18 cellular contexts compared by ENCODE assay signal in genomic region chr12:69015017-69015416, GRCh38.
A peak's percentile ranks its signal among the peaks of the same experiment; 100 is the strongest.
DNase-seq lines count a peak whose midpoint lies in the region.
"Had no signal": no experiment of that assay in that cellular context is flagged by ENCODE, and none has a peak within 500 bp of the region (broad histone marks: within the 10 kb centered on the region; RNA-seq: fewer than 3 reads in every experiment).

No MANE protein-coding gene starts in this region.

- no peaks in the 10 kb centered on the region for H3K9me3 ChIP-seq in trophoblast cell (ENCODE audit: insufficient read depth, low read depth, low read length)
- H3K9me3 ChIP-seq: A549, Caco-2 had no signal

- H3K14ac ChIP-seq in trophoblast cell (ENCODE audit: low read length): no peak overlapping the region

- H2BK12ac ChIP-seq in trophoblast cell (ENCODE audit: low read length): no peak overlapping the region

- CTCF ChIA-PET in activated CD4-positive, alpha-beta T cell treated with anti-CD3 and anti-CD28 coated beads, Interleukin-2, amount 10 ng/mL, durations not matched to agents 7 days and 5 days (lab: Charles Lee): interaction anchor here (1.3 kb wide), 1 partner anchor 13 kb away, joined by 3 read pairs; no protein-coding TSS in a partner anchor

- H3K18ac ChIP-seq in trophoblast cell (ENCODE audit: low read length): no peak overlapping the region

- H3K27ac Mint-ChIP-seq in activated CD4-positive, alpha-beta T cell treated with anti-CD3 and anti-CD28 coated beads, Interleukin-2, amount 10 ng/mL, durations not matched to agents 7 days and 5 days: no peak overlapping the region
- H3K27ac Mint-ChIP-seq: B cell; CD4-positive, alpha-beta T cell; CD8-positive, alpha-beta T cell had no signal

- peak; percentile 52 for DNase-seq in ELF-1 (ENCODE audit: low read depth, low spot score)
- peak; percentile 72 for DNase-seq in islet precursor cell
- peak in 1 of 2 donors; percentile 44 for DNase-seq in trophoblast cell
- no peak for DNase-seq in activated CD4-positive, alpha-beta T cell treated with anti-CD3 and anti-CD28 coated beads, Interleukin-2, amount 10 ng/mL, durations not matched to agents 7 days and 5 days
- DNase-seq in amniotic stem cell (lab: John Stamatoyannopoulos, UW): no peak
- DNase-seq: AML-193; Caco-2; Calu3; CD4-positive, alpha-beta T cell; CD8-positive, alpha-beta T cell; DMS79 treated with DMSO at 0.1 percent for 48 hours; GDM1 had no signal

- no peak overlapping the region for H3K9ac ChIP-seq in trophoblast cell (ENCODE audit: low read length)
- H3K9ac ChIP-seq: BLaER1 treated with 17β-estradiol and CSF1 and Interleukin-3, amounts not matched to agents 10 nM and 100 nM had no signal

- no peak overlapping the region for H3K23ac ChIP-seq in trophoblast cell (ENCODE audit: low read length)

- no peak overlapping the region for H2AFZ ChIP-seq in trophoblast cell (ENCODE audit: insufficient read depth, low read length, poor library complexity)

- H3K27me3 ChIP-seq in trophoblast cell (ENCODE audit: insufficient read depth, low read length): no peaks in the 10 kb centered on the region
- H3K27me3 ChIP-seq: BLaER1 treated with 17β-estradiol and CSF1 and Interleukin-3, amounts not matched to agents 10 nM and 100 nM had no signal

- no CpG with 5 or more reads among the region's 2 CpGs for WGBS in trophoblast cell (ENCODE audit: extremely low coverage, insufficient coverage, insufficient read length)

- H3K4me1 Mint-ChIP-seq in activated CD4-positive, alpha-beta T cell treated with anti-CD3 and anti-CD28 coated beads, Interleukin-2, amount 10 ng/mL, durations not matched to agents 7 days and 5 days: no peaks in the 10 kb centered on the region
- H3K4me1 Mint-ChIP-seq: B cell had no signal

- H3K9me3 Mint-ChIP-seq in activated CD4-positive, alpha-beta T cell treated with anti-CD3 and anti-CD28 coated beads, Interleukin-2, amount 10 ng/mL, durations not matched to agents 7 days and 5 days: no peaks in the 10 kb centered on the region
- H3K9me3 Mint-ChIP-seq: CD4-positive, alpha-beta T cell; CD8-positive, alpha-beta T cell had no signal

- H3K79me2 ChIP-seq in trophoblast cell (ENCODE audit: control insufficient read depth, insufficient read depth, low read length, poor library complexity): no peaks in the 10 kb centered on the region

- no peak overlapping the region for H3K4ac ChIP-seq in trophoblast cell (ENCODE audit: low read depth, low read length)

- no peak overlapping the region for H3K4me3 ChIP-seq in trophoblast cell (ENCODE audit: low read depth, low read length)
- H3K4me3 ChIP-seq: A549; BLaER1 treated with 17β-estradiol and CSF1 and Interleukin-3, amounts not matched to agents 10 nM and 100 nM; GM12878 had no signal

- H4K91ac ChIP-seq in trophoblast cell (ENCODE audit: low read depth, low read length): no peak overlapping the region

- no peak overlapping the region for H2AK5ac ChIP-seq in trophoblast cell (ENCODE audit: low read length)

- H3K4me3 Mint-ChIP-seq in activated CD4-positive, alpha-beta T cell treated with anti-CD3 and anti-CD28 coated beads, Interleukin-2, amount 10 ng/mL, durations not matched to agents 7 days and 5 days: no peak overlapping the region
- H3K4me3 Mint-ChIP-seq: B cell; CD4-positive, alpha-beta T cell; CD8-positive, alpha-beta T cell had no signal

- H4K8ac ChIP-seq in trophoblast cell (ENCODE audit: low read depth, low read length): no peak overlapping the region

- POLR2A ChIA-PET in activated CD4-positive, alpha-beta T cell treated with anti-CD3 and anti-CD28 coated beads, Interleukin-2, amount 10 ng/mL, durations not matched to agents 7 days and 5 days (lab: Charles Lee): no interaction called here

- no peaks in the 10 kb centered on the region for H3K36me3 ChIP-seq in trophoblast cell (ENCODE audit: control insufficient read depth in 1 of 2, insufficient read depth in 2 of 2, low read length in 2 of 2)
- H3K36me3 ChIP-seq: BLaER1 treated with 17β-estradiol and CSF1 and Interleukin-3, amounts not matched to agents 10 nM and 100 nM had no signal

- no peak overlapping the region for H4K12ac ChIP-seq in trophoblast cell (ENCODE audit: low read depth, low read length)

- peaks cover 2% of the 10 kb centered on the region for H3K79me1 ChIP-seq in trophoblast cell (ENCODE audit: low read length)

- no peak overlapping the region for H3K4me2 ChIP-seq in trophoblast cell (ENCODE audit: low read length)
- H3K4me2 ChIP-seq: A549; BLaER1 treated with 17β-estradiol and CSF1 and Interleukin-3, amounts not matched to agents 10 nM and 100 nM had no signal

- no peak overlapping the region for H2BK5ac ChIP-seq in trophoblast cell (ENCODE audit: low read depth, low read length, poor library complexity)

- H3K27me3 Mint-ChIP-seq in activated CD4-positive, alpha-beta T cell treated with anti-CD3 and anti-CD28 coated beads, Interleukin-2, amount 10 ng/mL, durations not matched to agents 7 days and 5 days: peaks cover 4% of the 10 kb centered on the region

- no peak overlapping the region for H2BK120ac ChIP-seq in trophoblast cell (ENCODE audit: insufficient read depth, low read length, poor library complexity)

- H3K36me3 Mint-ChIP-seq in activated CD4-positive, alpha-beta T cell treated with anti-CD3 and anti-CD28 coated beads, Interleukin-2, amount 10 ng/mL, durations not matched to agents 7 days and 5 days (ENCODE audit: low read depth): no peaks in the 10 kb centered on the region
- H3K36me3 Mint-ChIP-seq: CD8-positive, alpha-beta T cell had no signal

- H3K27ac ChIP-seq in trophoblast cell (ENCODE audit: low read depth, low read length): peak overlapping the region; percentile 3
- H3K27ac ChIP-seq: 22Rv1; A549; BLaER1 treated with 17β-estradiol and CSF1 and Interleukin-3, amounts not matched to agents 10 nM and 100 nM; C4-2B had no signal

- H3K4me1 ChIP-seq in trophoblast cell (ENCODE audit: control insufficient read depth in 1 of 2, insufficient read depth in 2 of 2, low read length in 2 of 2): peaks cover 3 to 6% of the 10 kb centered on the region in 2 experiments
- H3K4me1 ChIP-seq: A549; BLaER1 treated with 17β-estradiol and CSF1 and Interleukin-3, amounts not matched to agents 10 nM and 100 nM had no signal

Comparison
In these comparisons a context has a peak if more than half of its experiments do, and no peak if none do; other contexts are left out.
1. DNase-seq: peak in ELF-1 (single experiment) and islet precursor cell (single experiment); none in activated CD4-positive, alpha-beta T cell treated with anti-CD3 and anti-CD28 coated beads, Interleukin-2, amount 10 ng/mL, durations not matched to agents 7 days and 5 days (single experiment) and amniotic stem cell (single experiment).